ENCODE assay signal across 13 cellular contexts in genomic region chr16:10923650-10924214, GRCh38. TPM values are rescaled to one million over a fixed set of nuclear protein-coding genes. Genes with fewer than 3 reads are reported as not detected.
A peak's percentile ranks its signal among the peaks of the same experiment; 100 is the strongest.
DNase-seq lines count a peak whose midpoint lies in the region; ATAC-seq and TF ChIP-seq lines count a peak whose summit lies in the region.
"Had no signal": no experiment of that assay in that cellular context is flagged by ENCODE, and none has a peak within 500 bp of the region (broad histone marks: within the 10 kb centered on the region; RNA-seq: fewer than 3 reads in every experiment).

No MANE protein-coding gene starts in this region.

- no peak overlapping the region for H2BK5ac ChIP-seq in neuronal stem cell (ENCODE audit: low read length)

- H3K23ac ChIP-seq in neuronal stem cell (ENCODE audit: low read depth, low read length, poor library complexity), result no peak overlapping the region

- H2AK5ac ChIP-seq in neuronal stem cell (ENCODE audit: low read depth, low read length), result no peak overlapping the region

- no peak for TF ChIP-seq POLR2A in thyroid gland (IDR thresholded peaks at IDR 0.05)

- H3K9ac ChIP-seq in neuronal stem cell (ENCODE audit: low read depth, low read length, poor library complexity), result no peak overlapping the region
- H3K9ac ChIP-seq: KMS-11 had no signal

- no peaks in the 10 kb centered on the region for H3K36me3 ChIP-seq in SJCRH30
- H3K36me3 ChIP-seq in neuronal stem cell (replicated peaks in 1 of 2; ENCODE audit: control insufficient read depth in 2 of 2, insufficient read depth in 2 of 2, low read length in 2 of 2), result peaks cover 10 to 32% of the 10 kb centered on the region in 2 donors
- H3K36me3 ChIP-seq in thyroid gland, result peaks cover 7 to 16% of the 10 kb centered on the region in 2 donors
- peaks cover 25% of the 10 kb centered on the region for H3K36me3 ChIP-seq in CD4-positive, alpha-beta memory T cell (ENCODE audit: insufficient read depth, low read length)

- TF ChIP-seq CTCF in thyroid gland (IDR thresholded peaks at IDR 0.05), result no peak

- peaks cover 25 to 39% of the 10 kb centered on the region in 2 donors for H3K36me3 Mint-ChIP-seq in CD4-positive, alpha-beta memory T cell

- H3K4me1 ChIP-seq in SJCRH30 (no peaks in the 10 kb centered on the region), neuronal stem cell (ENCODE audit: control insufficient read depth in 2 of 2, insufficient read depth in 1 of 2, low read depth in 1 of 2, low read length in 2 of 2) (no peaks in the 10 kb centered on the region), thyroid gland (peaks cover 16 to 40% of the 10 kb centered on the region in 2 donors)
- no peaks in the 10 kb centered on the region for H3K4me1 ChIP-seq in CD4-positive, alpha-beta memory T cell (ENCODE audit: insufficient read depth, low read length)

- H4K8ac ChIP-seq in neuronal stem cell (ENCODE audit: low read depth, low read length), result no peak overlapping the region

- H2BK12ac ChIP-seq in neuronal stem cell (ENCODE audit: low read length), result no peak overlapping the region

- no peaks in the 10 kb centered on the region for H3K27me3 Mint-ChIP-seq in CD4-positive, alpha-beta memory T cell
- H3K27me3 Mint-ChIP-seq: activated CD4-positive, alpha-beta memory T cell treated with anti-CD3 and anti-CD28 coated beads, Interleukin-2, amount 10 ng/mL, durations not matched to agents 7 days and 5 days; CD8-positive, alpha-beta memory T cell had no signal

- CTCF ChIA-PET in CD4-positive, alpha-beta memory T cell (lab: Charles Lee; ENCODE audit: partially characterized antibody), result interaction anchor here (1.0 kb wide), 1 partner anchor 18 kb away, joined by 3 read pairs; the partner anchor contains the start of gene DEXI

- no peak overlapping the region for H3K4me3 Mint-ChIP-seq in CD4-positive, alpha-beta memory T cell
- H3K4me3 Mint-ChIP-seq: activated CD4-positive, alpha-beta memory T cell treated with anti-CD3 and anti-CD28 coated beads, Interleukin-2, amount 10 ng/mL, durations not matched to agents 7 days and 5 days; CD8-positive, alpha-beta memory T cell; nephron progenitor cell; T-helper 1 cell treated with Interleukin-12 subunit alpha and Interleukin-12 subunit beta and Interleukin-4 antibody, amounts not matched to agents 30 μg/mL and 1 μg/mL, for 36 hours had no signal

- peak; percentile 33 to 40 for DNase-seq in SJCRH30
- peak in 41 of 42 donors; percentile 23 to 92 (median 72) for DNase-seq in head of caudate nucleus
- DNase-seq in neuronal stem cell (ENCODE audit: low spot score), result no peak
- DNase-seq in thyroid gland, result peak; percentile 68 to 84
- DNase-seq in DMS153 (lab: John Stamatoyannopoulos, UW), result no peak
- no peak for DNase-seq in CD4-positive, alpha-beta memory T cell
- DNase-seq: activated CD4-positive, alpha-beta memory T cell treated with anti-CD3 and anti-CD28 coated beads, Interleukin-2, amount 10 ng/mL, durations not matched to agents 7 days and 5 days; CD8-positive, alpha-beta memory T cell; nephron progenitor cell had no signal

- no peaks in the 10 kb centered on the region for H3K9me3 ChIP-seq in SJCRH30 (replicated peaks)
- H3K9me3 ChIP-seq in neuronal stem cell (replicated peaks in 1 of 2; ENCODE audit: control insufficient read depth in 2 of 2, insufficient read depth in 1 of 2, low read depth in 1 of 2, low read length in 2 of 2), result peaks cover 0 to 2% of the 10 kb centered on the region in 2 donors
- no peaks in the 10 kb centered on the region for H3K9me3 ChIP-seq in thyroid gland
- no peaks in the 10 kb centered on the region for H3K9me3 ChIP-seq in CD4-positive, alpha-beta memory T cell (ENCODE audit: control insufficient read depth in 1 of 2, low read length in 2 of 2)

- intact Hi-C loops in head of caudate nucleus (cut with DNase I), result loop anchor here (10.0 kb wide), 1 partner anchor 179 kb away; the partner anchor contains the start of gene NUBP1
- intact Hi-C loops in thyroid gland (cut with DNase I), result no loop called here
- intact Hi-C loops in CD4-positive, alpha-beta memory T cell (cut with micrococcal nuclease), result no loop called here

- no peak overlapping the region for H3K4me3 ChIP-seq in SJCRH30
- H3K4me3 ChIP-seq in neuronal stem cell (ENCODE audit: low read length in 2 of 2), result no peak overlapping the region
- no peak overlapping the region for H3K4me3 ChIP-seq in thyroid gland (replicated peaks in 1 of 3)
- no peak overlapping the region for H3K4me3 ChIP-seq in CD4-positive, alpha-beta memory T cell (ENCODE audit: low read length in 2 of 2)

- POLR2A ChIA-PET in CD4-positive, alpha-beta memory T cell (lab: Charles Lee; ENCODE audit: partially characterized antibody), result no interaction called here

- H3K4me1 Mint-ChIP-seq in CD4-positive, alpha-beta memory T cell, result peaks cover 2 to 4% (median 4%) of the 10 kb centered on the region in 4 donors

- H4K91ac ChIP-seq in neuronal stem cell (ENCODE audit: low read depth, low read length, poor library complexity), result no peak overlapping the region

- H3K27ac ChIP-seq in SJCRH30 (no peak overlapping the region), neuronal stem cell (replicated peaks; ENCODE audit: low read length) (no peak overlapping the region), thyroid gland (peak overlapping the region in 2 of 3 donors; percentile 7 to 46)
- no peak overlapping the region for H3K27ac ChIP-seq in CD4-positive, alpha-beta memory T cell (ENCODE audit: low read depth, low read length)
- H3K27ac ChIP-seq: KMS-11 had no signal

- H3K4ac ChIP-seq in neuronal stem cell (ENCODE audit: low read length), result no peak overlapping the region

- H3K27me3 ChIP-seq in SJCRH30 (no peaks in the 10 kb centered on the region), neuronal stem cell (ENCODE audit: control insufficient read depth in 3 of 3, insufficient read depth in 3 of 3, low read depth in 1 of 3, low read length in 3 of 3) (peaks cover 0 to 2% (median 0%) of the 10 kb centered on the region in 3 experiments), thyroid gland (no peaks in the 10 kb centered on the region)
- no peaks in the 10 kb centered on the region for H3K27me3 ChIP-seq in CD4-positive, alpha-beta memory T cell (ENCODE audit: insufficient read depth, low read length)

- no CpG with 5 or more reads among the region's 14 CpGs for WGBS in neuronal stem cell (ENCODE audit: extremely low coverage in 2 of 2, insufficient read length in 2 of 2, insufficient replicate concordance in 1 of 2), 2 donors
- WGBS in thyroid gland, 2 donors, result 43 to 64% methylated on average over 12 to 13 of the region's 14 CpGs

- no peak overlapping the region for H2AFZ ChIP-seq in neuronal stem cell (ENCODE audit: low read length)

- no peak overlapping the region for H3K4me2 ChIP-seq in neuronal stem cell (ENCODE audit: insufficient read depth, low read length, poor library complexity, severe bottlenecking)
- H3K4me2 ChIP-seq: KMS-11 had no signal

- H3K18ac ChIP-seq in neuronal stem cell (ENCODE audit: low read length), result peak overlapping the region; percentile 19

- H2BK120ac ChIP-seq in neuronal stem cell (ENCODE audit: low read depth, low read length), result no peak overlapping the region

- no peaks in the 10 kb centered on the region for H3K79me1 ChIP-seq in neuronal stem cell (ENCODE audit: low read depth, low read length)

- H3K27ac Mint-ChIP-seq in CD4-positive, alpha-beta memory T cell, result peak overlapping the region in 1 of 7 donors; percentile 82
- H3K27ac Mint-ChIP-seq: activated CD4-positive, alpha-beta memory T cell treated with anti-CD3 and anti-CD28 coated beads, Interleukin-2, amount 10 ng/mL, durations not matched to agents 7 days and 5 days; nephron progenitor cell; T-helper 1 cell treated with Interleukin-12 subunit alpha and Interleukin-12 subunit beta and Interleukin-4 antibody, amounts not matched to agents 30 μg/mL and 1 μg/mL, for 36 hours had no signal

- ATAC-seq in GM21515 (IDR thresholded peaks at IDR 0.05; ENCODE audit: unreplicated experiment) (no peak), HG03139 (IDR thresholded peaks at IDR 0.05; ENCODE audit: unreplicated experiment) (no peak)

- H2BK15ac ChIP-seq in neuronal stem cell (ENCODE audit: low read length), result no peak overlapping the region

- H3K14ac ChIP-seq in neuronal stem cell (ENCODE audit: low read length), result no peak overlapping the region

- H3K9me3 Mint-ChIP-seq in CD4-positive, alpha-beta memory T cell, result no peaks in the 10 kb centered on the region
- H3K9me3 Mint-ChIP-seq: activated CD4-positive, alpha-beta memory T cell treated with anti-CD3 and anti-CD28 coated beads, Interleukin-2, amount 10 ng/mL, durations not matched to agents 7 days and 5 days; CD8-positive, alpha-beta memory T cell; nephron progenitor cell; T-helper 1 cell treated with Interleukin-12 subunit alpha and Interleukin-12 subunit beta and Interleukin-4 antibody, amounts not matched to agents 30 μg/mL and 1 μg/mL, for 36 hours had no signal

RNA-seq across cellular contexts. Expression of gene DEXI, which starts 18.5 kb away (rescaled TPM):
- total RNA-seq in SJCRH30 (2014; rRNA removed; shearing (Covaris generic)), result 27.0 and 27.5 TPM in 2 replicates
- polyA plus RNA-seq in neuronal stem cell (2013, experiment 1 of 2), result 25.2 TPM
- 25.3 TPM for polyA plus RNA-seq in neuronal stem cell (2013, experiment 2 of 2)
- total RNA-seq in thyroid gland, result 10 to 100 TPM; 66.5 to 89.2 (median 74.6) TPM
- 10 to 100 TPM; 37.9 to 41.2 TPM for total RNA-seq in CD4-positive, alpha-beta memory T cell
- 10 to 100 TPM; 60.2 to 66.3 TPM for polyA plus RNA-seq in CD4-positive, alpha-beta memory T cell

RNA-seq across cellular contexts. Expression of gene CLEC16A, which starts 20.6 kb away (rescaled TPM):
- total RNA-seq in SJCRH30 (2014; rRNA removed; shearing (Covaris generic)), result 11.7 and 13.1 TPM in 2 replicates
- 7.1 TPM for polyA plus RNA-seq in neuronal stem cell (2013, experiment 1 of 2)
- 6.7 TPM for polyA plus RNA-seq in neuronal stem cell (2013, experiment 2 of 2)
- total RNA-seq in thyroid gland, result 10 to 100 TPM; 29.5 to 58.8 (median 48.4) TPM
- total RNA-seq in CD4-positive, alpha-beta memory T cell, result 10 to 100 TPM; 24.8 to 28.4 TPM
- polyA plus RNA-seq in CD4-positive, alpha-beta memory T cell, result 10 to 100 TPM in 1 of 2 donors, 1 to 10 TPM in 1; 5.2 to 24.1 TPM

RNA-seq across cellular contexts. Expression of gene CIITA, which starts 46.7 kb away (rescaled TPM):
- 0.04 and 0.08 TPM in 2 replicates for total RNA-seq in SJCRH30 (2014; rRNA removed; shearing (Covaris generic))
- polyA plus RNA-seq in neuronal stem cell (2013, experiment 1 of 2), result not detected
- polyA plus RNA-seq in neuronal stem cell (2013, experiment 2 of 2), result not detected
- total RNA-seq in thyroid gland, result 10 to 100 TPM in 2 of 4 donors, 1 to 10 TPM in 2; 1.8 to 14.3 (median 10.0) TPM
- 1 to 10 TPM; 1.5 to 1.6 TPM for total RNA-seq in CD4-positive, alpha-beta memory T cell
- polyA plus RNA-seq in CD4-positive, alpha-beta memory T cell, result 1 to 10 TPM in 1 of 2 donors, under 1 TPM in 1; 0.08 to 1.6 TPM

Comparison
In these comparisons a context has a peak if more than half of its experiments do, and no peak if none do; other contexts are left out.
1. DNase-seq: peak in SJCRH30 (2 of 2), head of caudate nucleus (41 of 42) and thyroid gland (2 of 2); none in neuronal stem cell (single experiment), DMS153 (single experiment) and CD4-positive, alpha-beta memory T cell (0 of 5).
2. H3K27ac ChIP-seq: peak in thyroid gland (2 of 3); none in SJCRH30 (single experiment), neuronal stem cell (single experiment) and CD4-positive, alpha-beta memory T cell (single experiment).